In the genomic region with DNA sequence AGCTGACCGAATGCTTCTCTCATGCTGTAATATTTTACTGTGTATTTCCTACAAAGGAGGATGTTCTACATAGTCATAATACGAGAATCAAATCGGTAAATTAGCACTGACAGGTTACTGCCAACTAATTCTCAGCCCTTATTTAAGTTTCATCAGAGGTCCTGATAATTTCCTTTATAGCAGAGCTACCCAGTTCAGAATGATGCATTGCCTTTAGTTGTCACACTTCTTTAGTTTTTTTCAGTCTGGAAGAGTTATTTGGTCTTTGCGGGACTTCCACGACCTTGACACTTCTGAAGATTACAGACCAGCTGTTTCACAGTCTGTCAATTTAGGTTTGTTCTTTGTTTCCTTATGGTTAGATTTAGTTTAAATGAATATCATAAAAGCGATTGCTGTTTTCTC, we compare ENCODE assay signal across 8 cellular contexts.
DNase-seq lines count a peak whose midpoint lies in the region; ATAC-seq and TF ChIP-seq lines count a peak whose summit lies in the region.
"Not testable (repeated sequence)": the region's sequence is repeated elsewhere in the genome, so short reads cannot be mapped to it uniquely, and the experiment has no call there.

No MANE protein-coding gene starts in this region.

- not testable (repeated sequence) for H3K4me1 ChIP-seq in CD8-positive, alpha-beta memory T cell (ENCODE audit: insufficient read depth, low read length)
- H3K4me1 ChIP-seq in right atrium auricular region: peaks cover 0 to 13% of the 10 kb centered on the region in 2 donors

- not testable (repeated sequence) for H3K36me3 Mint-ChIP-seq in CD8-positive, alpha-beta memory T cell; activated CD8-positive, alpha-beta memory T cell treated with anti-CD3 and anti-CD28 coated beads, Interleukin-2, amount 10 ng/mL, durations not matched to agents 7 days and 5 days
- H3K36me3 Mint-ChIP-seq in stimulated activated effector memory CD8-positive, alpha-beta T cell treated with anti-CD3 and anti-CD28 coated beads, Interleukin-12 subunit alpha, Interleukin-12 subunit beta, amount 100 ng/mL, for 72 hours: peaks cover 14% of the 10 kb centered on the region

- CTCF ChIA-PET in CD8-positive, alpha-beta memory T cell (lab: Charles Lee): not testable (repeated sequence)
- CTCF ChIA-PET in activated CD8-positive, alpha-beta memory T cell treated with anti-CD3 and anti-CD28 coated beads, Interleukin-2, amount 10 ng/mL, durations not matched to agents 7 days and 5 days (lab: Charles Lee): interaction anchor here (0.8 to 1.2 kb wide), 2 partner anchors 31 to 33 kb away, joined by 3 to 4 read pairs; no protein-coding TSS in a partner anchor

- ATAC-seq in GM18909 (IDR thresholded peaks at IDR 0.05; ENCODE audit: poor library complexity, unreplicated experiment): peak; percentile 42
- peak; percentile 44 for ATAC-seq in GM21786 (IDR thresholded peaks at IDR 0.05; ENCODE audit: unreplicated experiment)
- peak; percentile 40 for ATAC-seq in HG03064 (IDR thresholded peaks at IDR 0.05; ENCODE audit: low read depth, unreplicated experiment)
- ATAC-seq in activated CD8-positive, alpha-beta memory T cell treated with anti-CD3 and anti-CD28 coated beads, Interleukin-2, amount 10 ng/mL, durations not matched to agents 7 days and 5 days: peak; percentile 75
- ATAC-seq in stimulated activated effector memory CD8-positive, alpha-beta T cell treated with anti-CD3 and anti-CD28 coated beads, Interleukin-12 subunit alpha, Interleukin-12 subunit beta, amount 100 ng/mL, for 72 hours: peak; percentile 88

- peak overlapping the region in 3 of 8 donors; percentile 11 to 76 (median 51) for H3K27ac Mint-ChIP-seq in CD8-positive, alpha-beta memory T cell
- peak overlapping the region; percentile 64 for H3K27ac Mint-ChIP-seq in activated CD8-positive, alpha-beta memory T cell treated with anti-CD3 and anti-CD28 coated beads, Interleukin-2, amount 10 ng/mL, durations not matched to agents 7 days and 5 days
- H3K27ac Mint-ChIP-seq in stimulated activated effector memory CD8-positive, alpha-beta T cell treated with anti-CD3 and anti-CD28 coated beads, Interleukin-12 subunit alpha, Interleukin-12 subunit beta, amount 100 ng/mL, for 72 hours: peak overlapping the region; percentile 40

- H3K36me3 ChIP-seq in CD8-positive, alpha-beta memory T cell (ENCODE audit: insufficient read depth, low read length); right atrium auricular region: not testable (repeated sequence)

- peaks cover 45 to 68% (median 65%) of the 10 kb centered on the region in 3 donors for H3K4me1 Mint-ChIP-seq in CD8-positive, alpha-beta memory T cell
- peaks cover 23% of the 10 kb centered on the region for H3K4me1 Mint-ChIP-seq in activated CD8-positive, alpha-beta memory T cell treated with anti-CD3 and anti-CD28 coated beads, Interleukin-2, amount 10 ng/mL, durations not matched to agents 7 days and 5 days
- peaks cover 61% of the 10 kb centered on the region for H3K4me1 Mint-ChIP-seq in stimulated activated effector memory CD8-positive, alpha-beta T cell treated with anti-CD3 and anti-CD28 coated beads, Interleukin-12 subunit alpha, Interleukin-12 subunit beta, amount 100 ng/mL, for 72 hours

- H3K9me3 ChIP-seq in CD8-positive, alpha-beta memory T cell (ENCODE audit: low read length); right atrium auricular region: not testable (repeated sequence)

- H3K4me3 ChIP-seq in CD8-positive, alpha-beta memory T cell (ENCODE audit: low read length); right atrium auricular region: not testable (repeated sequence)

- not testable (repeated sequence) for DNase-seq in CD8-positive, alpha-beta memory T cell; activated CD8-positive, alpha-beta memory T cell treated with anti-CD3 and anti-CD28 coated beads, Interleukin-2, amount 10 ng/mL, durations not matched to agents 7 days and 5 days; right atrium auricular region (ENCODE audit: low spot score); stimulated activated effector memory CD8-positive, alpha-beta T cell treated with anti-CD3 and anti-CD28 coated beads, Interleukin-12 subunit alpha, Interleukin-12 subunit beta, amount 100 ng/mL, for 72 hours (ENCODE audit: low spot score in 2 of 2)
- peak; percentile 9 for DNase-seq in NCI-H2171 treated with DMSO at 0.1 percent for 48 hours (lab: John Stamatoyannopoulos, UW)

- not testable (repeated sequence) for H3K27me3 ChIP-seq in CD8-positive, alpha-beta memory T cell (ENCODE audit: insufficient read depth, low read length, poor library complexity, severe bottlenecking); right atrium auricular region

- H3K4me3 Mint-ChIP-seq in CD8-positive, alpha-beta memory T cell: peak overlapping the region in 4 of 7 donors; percentile 11 to 40 (median 25)
- not testable (repeated sequence) for H3K4me3 Mint-ChIP-seq in activated CD8-positive, alpha-beta memory T cell treated with anti-CD3 and anti-CD28 coated beads, Interleukin-2, amount 10 ng/mL, durations not matched to agents 7 days and 5 days
- peak overlapping the region; percentile 28 for H3K4me3 Mint-ChIP-seq in stimulated activated effector memory CD8-positive, alpha-beta T cell treated with anti-CD3 and anti-CD28 coated beads, Interleukin-12 subunit alpha, Interleukin-12 subunit beta, amount 100 ng/mL, for 72 hours

- POLR2A ChIA-PET in CD8-positive, alpha-beta memory T cell (lab: Charles Lee): not testable (repeated sequence)

- H3K27me3 Mint-ChIP-seq in CD8-positive, alpha-beta memory T cell; activated CD8-positive, alpha-beta memory T cell treated with anti-CD3 and anti-CD28 coated beads, Interleukin-2, amount 10 ng/mL, durations not matched to agents 7 days and 5 days: not testable (repeated sequence)

- not testable (repeated sequence) for H3K27ac ChIP-seq in CD8-positive, alpha-beta memory T cell (ENCODE audit: low read depth, low read length)
- peak overlapping the region; percentile 4 to 65 for H3K27ac ChIP-seq in right atrium auricular region

- not testable (repeated sequence) for TF ChIP-seq CTCF in right atrium auricular region (IDR thresholded peaks at IDR 0.05)

- not testable (repeated sequence) for H3K9me3 Mint-ChIP-seq in CD8-positive, alpha-beta memory T cell; activated CD8-positive, alpha-beta memory T cell treated with anti-CD3 and anti-CD28 coated beads, Interleukin-2, amount 10 ng/mL, durations not matched to agents 7 days and 5 days (ENCODE audit: low read depth); stimulated activated effector memory CD8-positive, alpha-beta T cell treated with anti-CD3 and anti-CD28 coated beads, Interleukin-12 subunit alpha, Interleukin-12 subunit beta, amount 100 ng/mL, for 72 hours
